In the genomic region with DNA sequence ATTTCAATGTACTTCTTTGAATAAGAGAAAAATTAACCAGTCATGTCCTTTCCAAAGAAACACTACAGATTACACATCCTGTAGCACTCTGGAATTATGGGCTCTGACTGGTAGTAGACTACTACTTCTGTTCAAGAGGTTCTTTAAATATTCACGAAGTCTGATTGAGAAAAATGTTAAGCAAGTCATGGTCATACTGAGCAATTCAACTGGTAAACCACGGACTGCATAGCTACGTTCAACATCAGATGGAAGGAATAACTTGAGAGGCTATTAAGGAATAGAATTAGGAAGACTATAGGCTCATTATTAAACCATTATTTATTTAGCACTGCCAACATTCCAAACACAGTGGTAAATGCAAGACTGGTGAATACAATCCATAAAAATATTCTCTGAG, we compare ENCODE assay signal across 20 cellular contexts.
DNase-seq lines count a peak whose midpoint lies in the region; ATAC-seq and TF ChIP-seq lines count a peak whose summit lies in the region.
"Had no signal": no experiment of that assay in that cellular context is flagged by ENCODE, and none has a peak within 500 bp of the region (broad histone marks: within the 10 kb centered on the region; RNA-seq: fewer than 3 reads in every experiment).

No MANE protein-coding gene starts in this region.

- no peak overlapping the region for H3K4me3 Mint-ChIP-seq in HFFc6
- no peak overlapping the region for H3K4me3 Mint-ChIP-seq in GM23338
- H3K4me3 Mint-ChIP-seq: IgD-negative memory B cell, T-cell had no signal

- H2AFZ ChIP-seq in mesenchymal stem cell (ENCODE audit: low read depth, low read length): no peak overlapping the region
- H2AFZ ChIP-seq in GM23338: no peak overlapping the region
- no peak overlapping the region for H2AFZ ChIP-seq in OCI-LY7 (ENCODE audit: low read length)

- intact Hi-C loops in OCI-LY7 (cut with micrococcal nuclease; ENCODE audit: unreplicated experiment): no loop called here

- H3F3A ChIP-seq in GM23338 (replicated peaks; ENCODE audit: low read depth): no peaks in the 10 kb centered on the region

- DNase-seq in AG04449 (ENCODE audit: low read depth, low spot score) (peak; percentile 45), HFFc6 (peak; percentile 56), astrocyte of the spinal cord (ENCODE audit: low read depth, low spot score) (peak; percentile 56), mesenchymal stem cell (peak; percentile 33), SHP77 (lab: John Stamatoyannopoulos, UW) (no peak), GM23338 (ENCODE audit: low spot score) (no peak), cerebellar nuclear complex (lab: John Stamatoyannopoulos, UW) (no peak), OCI-LY7 (ENCODE audit: low spot score) (no peak)
- DNase-seq: BE2C, GOT3, HCEC 1CT, NCI-H1048, NCI-H1436, NCI-H187 treated with DMSO at 0.1 percent for 48 hours, NCI-H2227 treated with DMSO at 0.1 percent for 48 hours, NCI-H510A treated with DMSO at 0.1 percent for 48 hours, NCI-H748 treated with DMSO at 0.1 percent for 48 hours, SJCRH30, T-cell had no signal

- H4K91ac ChIP-seq in mesenchymal stem cell (ENCODE audit: low read length): no peak overlapping the region

- no peak overlapping the region for H3K18ac ChIP-seq in mesenchymal stem cell (ENCODE audit: low read depth in 1 of 2, low read length in 2 of 2)

- H3K9me3 ChIP-seq in mesenchymal stem cell (ENCODE audit: control insufficient read depth, low read length): no peaks in the 10 kb centered on the region
- H3K9me3 ChIP-seq in OCI-LY7 (ENCODE audit: low read length): no peaks in the 10 kb centered on the region
- H3K9me3 ChIP-seq: BE2C, SJCRH30 had no signal

- in situ Hi-C loops in astrocyte of the spinal cord (cut with HindIII; ENCODE audit: low sequenced_read_pairs): no loop called here

- no peak overlapping the region for H2BK15ac ChIP-seq in mesenchymal stem cell (ENCODE audit: low read depth, poor library complexity, severe bottlenecking)

- no peaks in the 10 kb centered on the region for H3K9me2 ChIP-seq in GM23338 (ENCODE audit: insufficient read depth)
- H3K9me2 ChIP-seq in OCI-LY7 (ENCODE audit: insufficient read depth, low read length): no peaks in the 10 kb centered on the region

- POLR2A ChIA-PET in AG04449 (lab: Yijun Ruan, JAX) (interaction anchor here (1.0 kb wide), 1 partner anchor 9 kb away, joined by 3 read pairs; no protein-coding TSS in a partner anchor), OCI-LY7 (lab: Charles Lee) (no interaction called here)

- H3K27ac Mint-ChIP-seq in HFFc6: no peak overlapping the region
- no peak overlapping the region for H3K27ac Mint-ChIP-seq in GM23338
- H3K27ac Mint-ChIP-seq: IgD-negative memory B cell, T-cell had no signal

- H3K9ac ChIP-seq in mesenchymal stem cell (ENCODE audit: low read length): no peak overlapping the region

- no peak overlapping the region for H2BK12ac ChIP-seq in mesenchymal stem cell (ENCODE audit: low read length in 2 of 2)

- H3K4me3 ChIP-seq in AG04449 (ENCODE audit: low read depth, low read length) (no peak overlapping the region), astrocyte of the spinal cord (ENCODE audit: low read depth, low read length) (no peak overlapping the region), mesenchymal stem cell (ENCODE audit: insufficient read depth in 1 of 2, low read depth in 1 of 2, low read length in 2 of 2) (no peak overlapping the region), GM23338 (no peak overlapping the region), OCI-LY7 (ENCODE audit: low read depth, low read length, poor library complexity, severe bottlenecking) (no peak overlapping the region)
- H3K4me3 ChIP-seq: SJCRH30 had no signal

- H3K4me2 ChIP-seq in mesenchymal stem cell (ENCODE audit: low read length, poor library complexity, severe bottlenecking): no peak overlapping the region
- no peak overlapping the region for H3K4me2 ChIP-seq in GM23338
- H3K4me2 ChIP-seq in OCI-LY7 (ENCODE audit: low read length): no peak overlapping the region

- H3K27me3 ChIP-seq in mesenchymal stem cell (ENCODE audit: control insufficient read depth in 1 of 2, insufficient read depth in 1 of 2, low read length in 2 of 2): no peaks in the 10 kb centered on the region
- H3K27me3 ChIP-seq in GM23338 (ENCODE audit: insufficient read depth): no peaks in the 10 kb centered on the region
- H3K27me3 ChIP-seq: BE2C, SJCRH30 had no signal

- no peaks in the 10 kb centered on the region for H4K20me1 ChIP-seq in GM23338 (replicated peaks; ENCODE audit: insufficient read depth)
- H4K20me1 ChIP-seq in OCI-LY7 (ENCODE audit: insufficient read depth, low read length): no peaks in the 10 kb centered on the region

- no peak for ATAC-seq in GM23338
- ATAC-seq: T-cell had no signal

- H3K27ac ChIP-seq in mesenchymal stem cell (ENCODE audit: low read length, poor library complexity, severe bottlenecking) (no peak overlapping the region), GM23338 (ENCODE audit: low read depth) (no peak overlapping the region), OCI-LY7 (ENCODE audit: low read depth, low read length, poor library complexity, severe bottlenecking) (no peak overlapping the region)
- H3K27ac ChIP-seq: SJCRH30 had no signal

- CTCF ChIA-PET in AG04449 (lab: Yijun Ruan, JAX) (no interaction called here), OCI-LY7 (lab: Charles Lee; ENCODE audit: unreplicated experiment) (no interaction called here)

- no TSS peak for BruUV-seq in OCI-LY7 (replicated peaks; lab: Mats Ljungman, UMichigan)

- no peak for TF ChIP-seq CTCF in AG04449 (IDR thresholded peaks at IDR 0.05; ENCODE audit: insufficient read depth, low read length, missing control alignments)
- no peak for TF ChIP-seq CTCF in HFFc6 (IDR thresholded peaks at IDR 0.05)
- no peak for TF ChIP-seq CTCF in astrocyte of the spinal cord (IDR thresholded peaks at IDR 0.05; ENCODE audit: low read depth, low read length)
- TF ChIP-seq CTCF in GM23338 (conservative IDR thresholded peaks at IDR 0.05; ENCODE audit: low read depth in 2 of 2): no peak
- TF ChIP-seq CTCF in OCI-LY7 (conservative IDR thresholded peaks at IDR 0.05; ENCODE audit: low read length): no peak

- no peaks in the 10 kb centered on the region for H3K36me3 Mint-ChIP-seq in HFFc6 (ENCODE audit: low read depth)
- H3K36me3 Mint-ChIP-seq in GM23338 (ENCODE audit: low read depth): no peaks in the 10 kb centered on the region

- no peaks in the 10 kb centered on the region for H3K79me1 ChIP-seq in mesenchymal stem cell (replicated peaks; ENCODE audit: low read length, poor library complexity, severe bottlenecking)

- WGBS in mesenchymal stem cell: 64% methylated on average over 2 of the region's 3 CpGs

- H3K79me2 ChIP-seq in GM23338 (replicated peaks; ENCODE audit: insufficient read depth): no peaks in the 10 kb centered on the region
- H3K79me2 ChIP-seq in OCI-LY7 (ENCODE audit: insufficient read depth, low read depth, low read length): no peaks in the 10 kb centered on the region

- H3K4me1 Mint-ChIP-seq in HFFc6 (ENCODE audit: low read depth) (peaks cover 12% of the 10 kb centered on the region; the same call in 1 of the 2 replicates), GM23338 (no peaks in the 10 kb centered on the region)
- H3K4me1 Mint-ChIP-seq: IgD-negative memory B cell, T-cell had no signal

- no peak overlapping the region for H3K23ac ChIP-seq in mesenchymal stem cell (ENCODE audit: low read length in 2 of 2)

- no peak overlapping the region for H4K8ac ChIP-seq in mesenchymal stem cell (ENCODE audit: low read length)

- H3K4ac ChIP-seq in mesenchymal stem cell (ENCODE audit: low read depth in 1 of 2, low read length in 2 of 2): no peak overlapping the region

- no peaks in the 10 kb centered on the region for H3K9me3 Mint-ChIP-seq in HFFc6
- no peaks in the 10 kb centered on the region for H3K9me3 Mint-ChIP-seq in GM23338

- H3K36me3 ChIP-seq in mesenchymal stem cell (ENCODE audit: control insufficient read depth in 1 of 2, insufficient read depth in 2 of 2, low read depth in 1 of 2, low read length in 2 of 2) (no peaks in the 10 kb centered on the region), GM23338 (ENCODE audit: insufficient read depth) (no peaks in the 10 kb centered on the region), OCI-LY7 (ENCODE audit: insufficient read depth, low read length) (no peaks in the 10 kb centered on the region)
- H3K36me3 ChIP-seq: BE2C, SJCRH30 had no signal

- H3K27me3 Mint-ChIP-seq in HFFc6 (ENCODE audit: insufficient read depth): no peaks in the 10 kb centered on the region; the same call in 1 of the 2 replicates
- no peaks in the 10 kb centered on the region for H3K27me3 Mint-ChIP-seq in GM23338 (ENCODE audit: insufficient read depth, low read depth, poor library complexity)
- H3K27me3 Mint-ChIP-seq: IgD-negative memory B cell, T-cell had no signal

- H2AK5ac ChIP-seq in mesenchymal stem cell (ENCODE audit: low read length, severe bottlenecking): no peak overlapping the region

- H2BK120ac ChIP-seq in mesenchymal stem cell (ENCODE audit: low read depth, low read length): no peak overlapping the region

- no peak overlapping the region for H2BK5ac ChIP-seq in mesenchymal stem cell (ENCODE audit: low read depth, low read length, poor library complexity, severe bottlenecking)

- H3K4me1 ChIP-seq in mesenchymal stem cell (ENCODE audit: control insufficient read depth, insufficient read depth, low read depth, low read length) (no peaks in the 10 kb centered on the region), GM23338 (ENCODE audit: insufficient read depth) (no peaks in the 10 kb centered on the region), OCI-LY7 (ENCODE audit: insufficient read depth, low read length, poor library complexity, severe bottlenecking) (no peaks in the 10 kb centered on the region)
- H3K4me1 ChIP-seq: BE2C had no signal

- H3K14ac ChIP-seq in mesenchymal stem cell (ENCODE audit: low read length in 2 of 2): no peak overlapping the region

TF ChIP-seq in GM23338, 12 proteins besides CTCF, POLR2A, EP300 and RAD21 (continues in another document):
- TF ChIP-seq POLR2AphosphoS5 (IDR thresholded peaks at IDR 0.05; ENCODE audit: low read depth): no peak
- TF ChIP-seq ETS1 (IDR thresholded peaks at IDR 0.05): no peak
- no peak for TF ChIP-seq STAT1 (IDR thresholded peaks at IDR 0.05; ENCODE audit: unreplicated experiment)

Comparison
In these comparisons a context has a peak if more than half of its experiments do, and no peak if none do; other contexts are left out.
1. DNase-seq: peak in AG04449 (single experiment), HFFc6 (single experiment), astrocyte of the spinal cord (single experiment) and mesenchymal stem cell (single experiment); none in SHP77 (0 of 2), GM23338 (single experiment), cerebellar nuclear complex (0 of 2) and OCI-LY7 (single experiment).